In genomic region chr22:15653241-15653640, GRCh38 we compare ENCODE assay signal across 6 cellular contexts. TPM values are rescaled to one million over a fixed set of nuclear protein-coding genes. Genes with fewer than 3 reads are reported as not detected.
"Had no signal": no experiment of that assay in that cellular context is flagged by ENCODE, and none has a peak within 500 bp of the region (broad histone marks: within the 10 kb centered on the region; RNA-seq: fewer than 3 reads in every experiment).

No MANE protein-coding gene starts in this region.

RNA-seq across cellular contexts. Expression of gene POTEH, which starts 36.6 kb away (rescaled TPM):
- total RNA-seq: GM23248, GM23338, H1, H7, H9, HFFc6 had no signal
- polyA plus RNA-seq: GM23248, GM23338, H1 had no signal
